ENCODE assay signal across 21 cellular contexts in the genomic region with DNA sequence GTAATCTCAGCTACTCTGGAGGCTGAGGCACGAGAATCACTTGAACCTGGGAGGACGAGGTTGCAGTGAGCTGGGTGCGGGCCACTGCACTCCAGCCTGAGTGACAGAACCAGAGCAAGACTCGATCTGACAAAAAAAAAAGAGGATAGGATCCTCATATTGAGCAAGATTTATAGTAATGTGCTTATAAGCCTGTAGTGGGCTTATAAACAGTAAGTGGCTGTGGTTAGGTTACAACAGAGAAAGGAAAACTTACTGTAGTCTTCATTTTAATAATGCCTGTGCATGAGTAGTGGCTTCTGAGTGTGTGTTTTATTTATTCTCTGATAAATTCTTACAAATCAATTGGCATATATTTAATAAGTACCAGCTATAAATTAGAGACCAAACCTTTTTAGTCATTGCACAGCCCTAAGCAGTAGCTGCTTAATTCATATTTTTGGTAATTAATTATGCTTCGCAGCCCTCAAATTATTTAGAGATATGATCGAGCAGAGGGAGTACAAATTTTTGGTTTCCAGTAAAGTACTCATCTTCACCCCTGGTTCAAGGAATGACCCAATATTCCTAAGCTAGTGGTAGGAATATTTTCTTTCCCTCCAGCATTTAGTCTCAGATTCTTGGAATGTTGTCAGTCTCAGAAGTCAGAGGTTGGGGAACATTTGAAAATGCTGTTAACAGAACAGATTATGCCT.
DNase-seq lines count a peak whose midpoint lies in the region; ATAC-seq and TF ChIP-seq lines count a peak whose summit lies in the region.
"Had no signal": no experiment of that assay in that cellular context is flagged by ENCODE, and none has a peak within 500 bp of the region (broad histone marks: within the 10 kb centered on the region; RNA-seq: fewer than 3 reads in every experiment).

No MANE protein-coding gene starts in this region.

- DNase-seq in right atrium auricular region (ENCODE audit: low spot score): no peak
- DNase-seq in left ventricle myocardium superior: no peak
- no peak for DNase-seq in esophagus squamous epithelium (lab: John Stamatoyannopoulos, UW)
- no peak for DNase-seq in sigmoid colon
- no peak for DNase-seq in NCI-H82 treated with DMSO at 0.1 percent for 48 hours (lab: John Stamatoyannopoulos, UW; ENCODE audit: unreplicated experiment)
- no peak for DNase-seq in amniotic stem cell (lab: John Stamatoyannopoulos, UW)
- DNase-seq in stimulated activated CD4-positive, alpha-beta T cell treated with anti-CD3 and anti-CD28 coated beads, Interleukin-1b, Interleukin-23, amount 100 ng/mL, for 48 hours: no peak
- DNase-seq: ACHN; activated CD4-positive, alpha-beta T cell treated with anti-CD3 and anti-CD28 coated beads for 36 hours; activated CD8-positive, alpha-beta memory T cell treated with anti-CD3 and anti-CD28 coated beads, Interleukin-2, amount 10 ng/mL, durations not matched to agents 7 days and 5 days; aorta; DMS 273 treated with DMSO at 0.1 percent for 48 hours; GF-D8; hippocampal formation; NCI-H1105 treated with DMSO at 0.1 percent for 48 hours; NCI-H2171 treated with DMSO at 0.1 percent for 48 hours; Peyer's patch; stimulated activated CD4-positive, alpha-beta T cell treated with anti-CD3 and anti-CD28 coated beads, Interleukin-4, amount 100 ng/mL, for 1 hour had no signal

- no peaks in the 10 kb centered on the region for H3K9me3 ChIP-seq in right atrium auricular region
- no peaks in the 10 kb centered on the region for H3K9me3 ChIP-seq in esophagus squamous epithelium
- no peaks in the 10 kb centered on the region for H3K9me3 ChIP-seq in sigmoid colon
- H3K9me3 ChIP-seq: mucosa of descending colon, Peyer's patch had no signal

- ATAC-seq in left ventricle myocardium superior: no peak
- ATAC-seq in activated T-helper 17 cell treated with anti-CD3 and anti-CD28 coated beads, Interleukin-2, amount 50 U/mL, for 72 hours (replicated peaks): no peak
- ATAC-seq: activated CD4-positive, alpha-beta T cell treated with anti-CD3 and anti-CD28 coated beads for 36 hours; activated CD8-positive, alpha-beta memory T cell treated with anti-CD3 and anti-CD28 coated beads, Interleukin-2, amount 10 ng/mL, durations not matched to agents 7 days and 5 days; GM12878; mucosa of descending colon had no signal

- H3K27ac ChIP-seq in right atrium auricular region: peak overlapping the region; percentile 43 to 47
- peak overlapping the region; percentile 33 to 61 (median 58) for H3K27ac ChIP-seq in esophagus squamous epithelium
- H3K27ac ChIP-seq in sigmoid colon: peak overlapping the region; percentile 47 to 68 (median 52)
- H3K27ac ChIP-seq: Peyer's patch had no signal

- H3K36me3 ChIP-seq in right atrium auricular region (no peaks in the 10 kb centered on the region), esophagus squamous epithelium (no peaks in the 10 kb centered on the region), sigmoid colon (no peaks in the 10 kb centered on the region)
- H3K36me3 ChIP-seq: Peyer's patch had no signal

- H3K4me3 ChIP-seq in right atrium auricular region (no peak overlapping the region), esophagus squamous epithelium (no peak overlapping the region), sigmoid colon (no peak overlapping the region)
- H3K4me3 ChIP-seq: GM12878, mucosa of descending colon, Peyer's patch had no signal

- intact Hi-C loops in left ventricle myocardium superior (cut with micrococcal nuclease): loop anchor here (10.0 kb wide), 1 partner anchor 133 kb away; no protein-coding TSS in a partner anchor
- intact Hi-C loops in esophagus squamous epithelium (cut with DNase I): no loop called here
- intact Hi-C loops in sigmoid colon (cut with DNase I): loop anchor here (5.0 to 10.0 kb wide), 4 partner anchors 136 to 1877 kb away; partner anchors contain the start of gene ZFAND5

- H3K27me3 ChIP-seq in right atrium auricular region (no peaks in the 10 kb centered on the region), esophagus squamous epithelium (no peaks in the 10 kb centered on the region), sigmoid colon (no peaks in the 10 kb centered on the region)
- H3K27me3 ChIP-seq: Peyer's patch had no signal

- H3K4me1 ChIP-seq in right atrium auricular region (peaks cover 0 to 85% of the 10 kb centered on the region in 2 donors), esophagus squamous epithelium (peaks cover 14 to 72% (median 41%) of the 10 kb centered on the region in 3 donors), sigmoid colon (peaks cover 0 to 63% (median 52%) of the 10 kb centered on the region in 4 donors)

- no peaks in the 10 kb centered on the region for H3K36me3 Mint-ChIP-seq in activated T-helper 17 cell treated with anti-CD3 and anti-CD28 coated beads, Interleukin-2, amount 50 U/mL, for 72 hours (ENCODE audit: low read depth)
- H3K36me3 Mint-ChIP-seq: activated CD8-positive, alpha-beta memory T cell treated with anti-CD3 and anti-CD28 coated beads, Interleukin-2, amount 10 ng/mL, durations not matched to agents 7 days and 5 days had no signal

- H3K27ac Mint-ChIP-seq in activated T-helper 17 cell treated with anti-CD3 and anti-CD28 coated beads, Interleukin-2, amount 50 U/mL, for 72 hours: no peak overlapping the region
- H3K27ac Mint-ChIP-seq: activated CD4-positive, alpha-beta T cell treated with anti-CD3 and anti-CD28 coated beads for 36 hours; activated CD8-positive, alpha-beta memory T cell treated with anti-CD3 and anti-CD28 coated beads, Interleukin-2, amount 10 ng/mL, durations not matched to agents 7 days and 5 days had no signal

- H3K27me3 Mint-ChIP-seq in activated T-helper 17 cell treated with anti-CD3 and anti-CD28 coated beads, Interleukin-2, amount 50 U/mL, for 72 hours: peaks cover under 1% of the 10 kb centered on the region
- H3K27me3 Mint-ChIP-seq: activated CD4-positive, alpha-beta T cell treated with anti-CD3 and anti-CD28 coated beads for 36 hours; activated CD8-positive, alpha-beta memory T cell treated with anti-CD3 and anti-CD28 coated beads, Interleukin-2, amount 10 ng/mL, durations not matched to agents 7 days and 5 days had no signal

- no peaks in the 10 kb centered on the region for H3K9me3 Mint-ChIP-seq in activated T-helper 17 cell treated with anti-CD3 and anti-CD28 coated beads, Interleukin-2, amount 50 U/mL, for 72 hours

- TF ChIP-seq POLR2A in esophagus squamous epithelium (IDR thresholded peaks at IDR 0.05): no peak
- no peak for TF ChIP-seq POLR2A in sigmoid colon (IDR thresholded peaks at IDR 0.05)

- no peak overlapping the region for H3K4me3 Mint-ChIP-seq in activated T-helper 17 cell treated with anti-CD3 and anti-CD28 coated beads, Interleukin-2, amount 50 U/mL, for 72 hours
- H3K4me3 Mint-ChIP-seq: activated CD4-positive, alpha-beta T cell treated with anti-CD3 and anti-CD28 coated beads for 36 hours; activated CD8-positive, alpha-beta memory T cell treated with anti-CD3 and anti-CD28 coated beads, Interleukin-2, amount 10 ng/mL, durations not matched to agents 7 days and 5 days had no signal

- WGBS in esophagus squamous epithelium, 2 donors: 74 to 77% methylated on average over 6 of the region's 6 CpGs
- WGBS in sigmoid colon, 2 donors: 79 to 82% methylated on average over 6 of the region's 6 CpGs

- no peak for TF ChIP-seq CTCF in right atrium auricular region (IDR thresholded peaks at IDR 0.05)
- no peak for TF ChIP-seq CTCF in esophagus squamous epithelium (IDR thresholded peaks at IDR 0.05)
- no peak for TF ChIP-seq CTCF in sigmoid colon (IDR thresholded peaks at IDR 0.05)

- H3K4me1 Mint-ChIP-seq in activated T-helper 17 cell treated with anti-CD3 and anti-CD28 coated beads, Interleukin-2, amount 50 U/mL, for 72 hours: peaks cover 1% of the 10 kb centered on the region

- no peak for TF ChIP-seq EP300 in sigmoid colon (IDR thresholded peaks at IDR 0.05)
